Comparison of ENCODE assay signal across 9 cellular contexts in the genomic region with DNA sequence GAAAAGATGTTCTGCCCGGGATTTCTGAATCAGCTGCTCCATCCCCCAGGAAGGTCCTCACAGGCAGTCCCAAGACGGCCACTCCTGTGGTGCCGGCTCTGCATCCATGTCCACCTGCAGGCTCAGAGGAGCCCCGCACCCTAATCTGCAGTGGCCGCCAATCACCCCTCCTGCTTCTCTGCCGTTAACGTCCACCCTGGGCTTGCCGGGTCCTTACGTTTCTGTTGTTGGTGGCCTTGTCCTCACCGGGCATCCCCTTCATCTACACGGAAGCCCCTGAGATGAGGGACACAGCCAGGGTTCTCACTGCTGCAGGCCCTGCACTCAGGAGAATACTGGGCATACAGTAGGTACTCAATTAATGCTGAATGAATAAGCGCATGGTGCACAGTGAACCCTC.
"Had no signal": no experiment of that assay in that cellular context is flagged by ENCODE, and none has a peak within 500 bp of the region (broad histone marks: within the 10 kb centered on the region; RNA-seq: fewer than 3 reads in every experiment).

No MANE protein-coding gene starts in this region.

- DNase-seq: GM23248, GOT3, HFFc6, IMR-90 had no signal

- H3K4me1 ChIP-seq: HAP-1 had no signal

- H3K4me3 ChIP-seq: GM23248, HAP-1, K562 had no signal

- H3K9me3 ChIP-seq: HAP-1 had no signal

- ATAC-seq: HCT116, K562 had no signal

- H3K4me3 Mint-ChIP-seq: HFFc6 had no signal

- FAIRE-seq: H54, HTR-8/SVneo, K562 had no signal

- H3K36me3 ChIP-seq: HAP-1 had no signal

- H3K27ac ChIP-seq: GM23248 had no signal

- H2AFZ ChIP-seq: GM23248 had no signal

- H3K27ac Mint-ChIP-seq: HFFc6 had no signal

- H3K9ac ChIP-seq: GM23248 had no signal
